ENCODE assay signal across 7 cellular contexts in the genomic region with DNA sequence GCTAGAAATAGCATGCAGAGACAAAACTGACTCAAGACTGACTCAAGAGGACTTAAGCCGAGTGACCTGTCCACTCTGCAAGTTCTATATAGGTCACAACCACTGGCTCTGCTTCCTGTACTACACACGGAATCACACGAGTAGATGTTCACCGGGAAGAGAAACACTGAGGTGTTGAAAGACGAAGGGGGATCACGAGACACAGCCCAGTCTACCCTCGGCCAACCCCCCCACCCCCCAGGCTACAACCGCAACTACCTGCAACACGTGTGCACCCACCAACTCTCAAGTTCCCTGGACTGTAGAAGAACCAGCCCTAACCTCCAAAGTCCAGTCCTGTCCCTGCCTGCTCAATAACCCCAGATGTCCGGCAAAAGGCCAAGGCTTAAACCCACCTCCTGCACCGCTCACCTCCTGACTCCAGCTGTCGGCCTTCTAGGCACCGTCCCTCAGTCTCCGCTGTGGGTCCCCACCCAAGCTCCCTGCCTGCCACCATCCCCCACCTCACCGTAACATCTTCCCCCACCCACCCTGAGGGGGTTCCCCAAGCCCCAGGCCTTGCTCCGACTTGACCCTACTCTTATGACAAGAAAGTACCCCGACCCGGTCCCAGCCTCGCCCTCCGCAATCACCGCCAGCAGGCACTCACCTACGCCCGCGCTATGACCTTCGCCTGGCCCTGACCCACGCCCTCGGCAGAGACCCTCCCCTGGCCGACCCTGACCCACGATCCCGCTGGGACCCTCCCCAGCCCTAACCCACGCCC. TPM values are rescaled to one million over a fixed set of nuclear protein-coding genes. Genes with fewer than 3 reads are reported as not detected.
A peak's percentile ranks its signal among the peaks of the same experiment; 100 is the strongest.
DNase-seq lines count a peak whose midpoint lies in the region; ATAC-seq lines count a peak whose summit lies in the region.

No MANE protein-coding gene starts in this region.

- H3K18ac ChIP-seq in trophoblast cell (ENCODE audit: low read length): peak overlapping the region; percentile 86

- H2AFZ ChIP-seq in trophoblast cell (ENCODE audit: insufficient read depth, low read length, poor library complexity): peak overlapping the region; percentile 65

- H3K4me2 ChIP-seq in trophoblast cell (ENCODE audit: low read length): peak overlapping the region; percentile 58

- H3K23ac ChIP-seq in trophoblast cell (ENCODE audit: low read length): no peak overlapping the region

- peaks cover 22% of the 10 kb centered on the region for H3K79me2 ChIP-seq in trophoblast cell (ENCODE audit: control insufficient read depth, insufficient read depth, low read length, poor library complexity)

- DNase-seq in activated T-cell treated with anti-CD3 and anti-CD28 coated beads, Interleukin-2, amount 50 U/mL, for 24 hours: peak; percentile 46
- DNase-seq in glomerular visceral epithelial cell (ENCODE audit: extremely low spot score) (peak; percentile 40), trophoblast cell (peak in 1 of 2 donors; percentile 16), HuH-7 (ENCODE audit: low spot score) (no peak)

- peak overlapping the region; percentile 94 for H3K14ac ChIP-seq in trophoblast cell (ENCODE audit: low read length)

- peak overlapping the region; percentile 88 for H4K91ac ChIP-seq in trophoblast cell (ENCODE audit: low read depth, low read length)

- no peak overlapping the region for H2BK12ac ChIP-seq in trophoblast cell (ENCODE audit: low read length)

- H2BK5ac ChIP-seq in trophoblast cell (ENCODE audit: low read depth, low read length, poor library complexity): peak overlapping the region; percentile 67

- H3K4me1 Mint-ChIP-seq in activated T-cell treated with anti-CD3 and anti-CD28 coated beads, Interleukin-2, amount 50 U/mL, for 24 hours (ENCODE audit: low read depth): peaks cover 52% of the 10 kb centered on the region

- peaks cover 7 to 8% of the 10 kb centered on the region in 2 experiments for H3K4me1 ChIP-seq in trophoblast cell (ENCODE audit: control insufficient read depth in 1 of 2, insufficient read depth in 2 of 2, low read length in 2 of 2)

- H2AK5ac ChIP-seq in trophoblast cell (ENCODE audit: low read length): peak overlapping the region; percentile 96

- H3K4me3 Mint-ChIP-seq in activated T-cell treated with anti-CD3 and anti-CD28 coated beads, Interleukin-2, amount 50 U/mL, for 24 hours: peak overlapping the region; percentile 94

- peaks cover 0 to 5% of the 10 kb centered on the region in 2 experiments for H3K36me3 ChIP-seq in trophoblast cell (ENCODE audit: control insufficient read depth in 1 of 2, insufficient read depth in 2 of 2, low read length in 2 of 2)

- peak overlapping the region; percentile 95 for H4K8ac ChIP-seq in trophoblast cell (ENCODE audit: low read depth, low read length)

- peaks cover 35% of the 10 kb centered on the region for H3K36me3 Mint-ChIP-seq in activated T-cell treated with anti-CD3 and anti-CD28 coated beads, Interleukin-2, amount 50 U/mL, for 24 hours (ENCODE audit: low read depth)

- ATAC-seq in GM18517 (IDR thresholded peaks at IDR 0.05; ENCODE audit: unreplicated experiment) (peak; percentile 5), HG03342 (IDR thresholded peaks at IDR 0.05; ENCODE audit: unreplicated experiment) (peak; percentile 2), GM18502 (IDR thresholded peaks at IDR 0.05; ENCODE audit: poor library complexity, unreplicated experiment) (no peak)

- H3K9ac ChIP-seq in trophoblast cell (ENCODE audit: low read length): peak overlapping the region; percentile 98

- H3K27me3 Mint-ChIP-seq in activated T-cell treated with anti-CD3 and anti-CD28 coated beads, Interleukin-2, amount 50 U/mL, for 24 hours: no peaks in the 10 kb centered on the region

- WGBS in trophoblast cell (ENCODE audit: extremely low coverage, insufficient coverage, insufficient read length): no CpG with 5 or more reads among the region's 31 CpGs

- H3K27me3 ChIP-seq in trophoblast cell (ENCODE audit: insufficient read depth, low read length): no peaks in the 10 kb centered on the region

- no peaks in the 10 kb centered on the region for H3K9me3 ChIP-seq in trophoblast cell (ENCODE audit: insufficient read depth, low read depth, low read length)

- H3K4me3 ChIP-seq in trophoblast cell (ENCODE audit: low read depth, low read length): peak overlapping the region; percentile 100

- H3K4ac ChIP-seq in trophoblast cell (ENCODE audit: low read depth, low read length): peak overlapping the region; percentile 95

- H3K27ac Mint-ChIP-seq in activated T-cell treated with anti-CD3 and anti-CD28 coated beads, Interleukin-2, amount 50 U/mL, for 24 hours: peak overlapping the region; percentile 98

- H3K27ac ChIP-seq in trophoblast cell (ENCODE audit: low read depth, low read length): peak overlapping the region; percentile 50

- peak overlapping the region; percentile 61 for H2BK120ac ChIP-seq in trophoblast cell (ENCODE audit: insufficient read depth, low read length, poor library complexity)

- H3K79me1 ChIP-seq in trophoblast cell (ENCODE audit: low read length): peaks cover 7% of the 10 kb centered on the region

- peak overlapping the region; percentile 83 for H4K12ac ChIP-seq in trophoblast cell (ENCODE audit: low read depth, low read length)

- H3K9me3 Mint-ChIP-seq in activated T-cell treated with anti-CD3 and anti-CD28 coated beads, Interleukin-2, amount 50 U/mL, for 24 hours: no peaks in the 10 kb centered on the region

RNA-seq across cellular contexts. Expression of a gene that starts 0.7 kb away (rescaled TPM):
- polyA plus RNA-seq in trophoblast cell (2013): 76.4 and 76.8 TPM in 2 replicates

RNA-seq across cellular contexts. Expression of a gene that starts 0.9 kb away (rescaled TPM):
- polyA plus RNA-seq in trophoblast cell (2013): 13.5 and 15.8 TPM in 2 replicates

RNA-seq across cellular contexts. Expression of a gene that starts 42.0 kb away (rescaled TPM):
- polyA plus RNA-seq in trophoblast cell (2013): 4.2 TPM in 2 replicates

RNA-seq across cellular contexts. Expression of a gene that starts 55.5 kb away (rescaled TPM):
- 2.0 and 2.2 TPM in 2 replicates for polyA plus RNA-seq in trophoblast cell (2013)
